22 cellular contexts compared by ENCODE assay signal in genomic region chr14:67405771-67406170, GRCh38. TPM values are rescaled to one million over a fixed set of nuclear protein-coding genes. Genes with fewer than 3 reads are reported as not detected.
A peak's percentile ranks its signal among the peaks of the same experiment; 100 is the strongest.
DNase-seq lines count a peak whose midpoint lies in the region; ATAC-seq, FAIRE-seq and TF ChIP-seq lines count a peak whose summit lies in the region.
"Had no signal": no experiment of that assay in that cellular context is flagged by ENCODE, and none has a peak within 500 bp of the region (broad histone marks: within the 10 kb centered on the region; RNA-seq: fewer than 3 reads in every experiment).

No MANE protein-coding gene starts in this region.

- no peaks in the 10 kb centered on the region for H3K9me3 ChIP-seq in RWPE2 (ENCODE audit: severe bottlenecking)
- H3K9me3 ChIP-seq in A673 (ENCODE audit: low read depth, low read length, poor library complexity, severe bottlenecking), result no peaks in the 10 kb centered on the region

- no TSS peak for BruUV-seq in A673 (replicated peaks; lab: Mats Ljungman, UMichigan)

- peaks cover 20% of the 10 kb centered on the region for H3K4me1 ChIP-seq in RWPE2 (ENCODE audit: insufficient read depth, poor library complexity, severe bottlenecking)
- H3K4me1 ChIP-seq in A673 (ENCODE audit: insufficient read depth, low read length, poor library complexity, severe bottlenecking), result no peaks in the 10 kb centered on the region
- H3K4me1 ChIP-seq: BLaER1 had no signal

- no peak for DNase-seq in RWPE1 (ENCODE audit: low spot score)
- peak; percentile 17 for DNase-seq in RWPE2 (ENCODE audit: low spot score)
- peak; percentile 8 for DNase-seq in left lobe of liver (ENCODE audit: low spot score)
- no peak for DNase-seq in urothelium cell line (ENCODE audit: low spot score)
- DNase-seq in A673 (ENCODE audit: low spot score), result no peak
- DNase-seq: CD4-positive, CD25-positive, alpha-beta regulatory T cell; CD8-positive, alpha-beta T cell; DMS 273 treated with DMSO at 0.1 percent for 48 hours; DMS79; EL; GDM1; GM23248; H7; HCEC 1CT had no signal

- CTCF ChIA-PET in RWPE1 (lab: Yijun Ruan, JAX), result interaction anchor here (0.6 kb wide), 2 partner anchors 14 to 71 kb away, joined by 3 to 7 read pairs; no protein-coding TSS in a partner anchor
- CTCF ChIA-PET in A673 (lab: Charles Lee), result interaction anchor here (0.7 kb wide), 1 partner anchor 57 kb away, joined by 3 read pairs; no protein-coding TSS in a partner anchor

- ATAC-seq in RWPE2 (ENCODE audit: low read depth), result no peak
- no peak for ATAC-seq in left lobe of liver
- ATAC-seq in GM19397 (IDR thresholded peaks at IDR 0.05; ENCODE audit: unreplicated experiment), result no peak
- ATAC-seq: CD8-positive, alpha-beta T cell; GM12878 had no signal

- intact Hi-C loops in A673 (cut with micrococcal nuclease; ENCODE audit: unreplicated experiment), result no loop called here

- H3K36me3 ChIP-seq in RWPE2 (ENCODE audit: low read depth) (peaks cover 94% of the 10 kb centered on the region), A673 (ENCODE audit: insufficient read depth, low read length, poor library complexity, severe bottlenecking) (no peaks in the 10 kb centered on the region)
- H3K36me3 ChIP-seq: BLaER1 had no signal

- POLR2A ChIA-PET in RWPE1 (lab: Yijun Ruan, JAX; ENCODE audit: low non-redundant PET), result interaction anchor here (0.7 kb wide), 1 partner anchor 30 kb away, joined by 3 read pairs; no protein-coding TSS in a partner anchor
- POLR2A ChIA-PET in A673 (lab: Charles Lee; ENCODE audit: low non-redundant PET), result no interaction called here

- H3K27ac ChIP-seq in RWPE1, result peak overlapping the region; percentile 13; the same call in 1 of the 2 replicates
- no peak overlapping the region for H3K27ac ChIP-seq in RWPE2 (ENCODE audit: poor library complexity, severe bottlenecking)
- no peak overlapping the region for H3K27ac ChIP-seq in A673 (ENCODE audit: low read depth, low read length, poor library complexity, severe bottlenecking)
- H3K27ac ChIP-seq: BLaER1, C4-2B, GM23248 had no signal

- TF ChIP-seq CTCF in RWPE1 (conservative IDR thresholded peaks at IDR 0.05; ENCODE audit: low read depth), result no peak
- TF ChIP-seq CTCF in RWPE2 (IDR thresholded peaks at IDR 0.05; ENCODE audit: poor library complexity, severe bottlenecking), result no peak
- no peak for TF ChIP-seq CTCF in A673 (conservative IDR thresholded peaks at IDR 0.05; ENCODE audit: low read depth, low read length)

- peak; percentile 61 for FAIRE-seq in urothelium cell line (lab: Jason Lieb, UNC)
- FAIRE-seq: D721Med, GM12878, GM18507, H1 had no signal

- no peaks in the 10 kb centered on the region for H3K27me3 ChIP-seq in RWPE2 (ENCODE audit: insufficient read depth, poor library complexity, severe bottlenecking)
- H3K27me3 ChIP-seq in A673 (replicated peaks; ENCODE audit: insufficient read depth, low read depth, low read length, poor library complexity), result no peaks in the 10 kb centered on the region
- H3K27me3 ChIP-seq: BLaER1 had no signal

- H3K4me3 ChIP-seq in RWPE2 (ENCODE audit: severe bottlenecking) (no peak overlapping the region), A673 (ENCODE audit: low read depth, low read length, poor library complexity, severe bottlenecking) (no peak overlapping the region)
- H3K4me3 ChIP-seq: BLaER1, GM12878, GM23248 had no signal

RNA-seq across cellular contexts. Expression of gene PLEK2, which starts 6.2 kb away (rescaled TPM):
- total RNA-seq in left lobe of liver, result 10.7 TPM
- total RNA-seq in A673 (2021), result 3.7 and 6.8 TPM in 2 replicates
- total RNA-seq: B cell; CD4-positive, CD25-positive, alpha-beta regulatory T cell; CD8-positive, alpha-beta T cell; GM12878; H7 had no signal

RNA-seq across cellular contexts. Expression of gene EIF2S1, which starts 45.6 kb away (rescaled TPM):
- 35.6 TPM for total RNA-seq in left lobe of liver
- total RNA-seq in A673 (2021), result 236 and 302 TPM in 2 replicates

RNA-seq across cellular contexts. Expression of gene ATP6V1D, which starts 46.2 kb away (rescaled TPM):
- total RNA-seq in left lobe of liver (22.3 TPM), A673 (2021) (111 and 122 TPM in 2 replicates)

Comparison
In these comparisons a context has a peak if more than half of its experiments do, and no peak if none do; other contexts are left out.
1. DNase-seq: peak in RWPE2 (single experiment) and left lobe of liver (single experiment); none in RWPE1 (single experiment), urothelium cell line (single experiment) and A673 (single experiment).